12 cellular contexts compared by ENCODE assay signal in genomic region chr14:67987596-67987995, GRCh38.
A peak's percentile ranks its signal among the peaks of the same experiment; 100 is the strongest.
DNase-seq lines count a peak whose midpoint lies in the region; ATAC-seq, FAIRE-seq and TF ChIP-seq lines count a peak whose summit lies in the region.
"Had no signal": no experiment of that assay in that cellular context is flagged by ENCODE, and none has a peak within 500 bp of the region (broad histone marks: within the 10 kb centered on the region; RNA-seq: fewer than 3 reads in every experiment).

No MANE protein-coding gene starts in this region.

- no TSS peak for BruUV-seq in MCF 10A (replicated peaks; lab: Mats Ljungman, UMichigan)
- no TSS peak for BruUV-seq in K562 (replicated peaks; lab: Mats Ljungman, UMichigan)
- no TSS peak for BruUV-seq in HepG2 (replicated peaks; lab: Mats Ljungman, UMichigan)

- DNase-seq in breast epithelium (ENCODE audit: low spot score in 2 of 2) = peak in 1 of 2 donors; percentile 45
- no peak for DNase-seq in MCF 10A (ENCODE audit: unreplicated experiment)
- peak in 1 of 4 experiments; percentile 33 for DNase-seq in K562 (ENCODE audit: extremely low read depth in 1 of 4, low spot score in 3 of 4)
- DNase-seq in HepG2 (ENCODE audit: low spot score) = no peak
- no peak for DNase-seq in upper lobe of right lung
- DNase-seq in small intestine = no peak
- no peak for DNase-seq in left lobe of liver (ENCODE audit: low spot score)
- DNase-seq: 8988T, NCI-H1105, SHP77 treated with DMSO at 0.1 percent for 48 hours, thyroid gland had no signal

- no peaks in the 10 kb centered on the region for H3K27me3 Mint-ChIP-seq in MCF 10A (ENCODE audit: insufficient read depth, unreplicated experiment)

- no peak for TF ChIP-seq POLR2A in breast epithelium (IDR thresholded peaks at IDR 0.05)
- no peak for TF ChIP-seq POLR2A in K562 (conservative IDR thresholded peaks at IDR 0.05)
- no peak for TF ChIP-seq POLR2A in HepG2 (IDR thresholded peaks at IDR 0.05; ENCODE audit: insufficient read depth in 1 of 2, low read depth in 2 of 2, low read length in 2 of 2)

- POLR2A ChIA-PET in MCF 10A (lab: Yijun Ruan, JAX) (no interaction called here), K562 (lab: Yijun Ruan, JAX) (no interaction called here), HepG2 (lab: Yijun Ruan, JAX) (no interaction called here)

- intact Hi-C loops in breast epithelium (cut with DNase I; ENCODE audit: low total_unique reads) = no loop called here
- intact Hi-C loops in MCF 10A (cut with micrococcal nuclease) = no loop called here
- intact Hi-C loops in K562 (cut with micrococcal nuclease) = no loop called here
- intact Hi-C loops in HepG2 (cut with micrococcal nuclease; ENCODE audit: unreplicated experiment) = no loop called here
- intact Hi-C loops in upper lobe of right lung (cut with DNase I) = no loop called here

- H3K36me3 ChIP-seq in breast epithelium = no peaks in the 10 kb centered on the region
- H3K36me3 ChIP-seq in K562 (ENCODE audit: control insufficient read depth, insufficient read depth, low read length) = no peaks in the 10 kb centered on the region
- H3K36me3 ChIP-seq in HepG2 (replicated peaks in 1 of 2; ENCODE audit: control insufficient read depth in 1 of 2, insufficient read depth in 2 of 2, low read length in 2 of 2) = no peaks in the 10 kb centered on the region
- H3K36me3 ChIP-seq in upper lobe of right lung = no peaks in the 10 kb centered on the region
- no peaks in the 10 kb centered on the region for H3K36me3 ChIP-seq in small intestine (ENCODE audit: control insufficient read depth in 2 of 2, insufficient read depth in 2 of 2, low read length in 2 of 2)
- H3K36me3 ChIP-seq: thyroid gland had no signal

- H2AFZ ChIP-seq in K562 (ENCODE audit: low read depth, low read length) = no peak overlapping the region
- no peak overlapping the region for H2AFZ ChIP-seq in HepG2 (ENCODE audit: low read length)

- in situ Hi-C loops in K562 (cut with MboI) (no loop called here), HepG2 (cut with HindIII; ENCODE audit: extremely low pct_ligation_motif_present, low pct_unique_long_range_greater_than_20kb) (no loop called here)

- H3K4me1 Mint-ChIP-seq in MCF 10A (ENCODE audit: insufficient read depth, unreplicated experiment) = no peaks in the 10 kb centered on the region

- H3K79me2 ChIP-seq in K562 (ENCODE audit: control insufficient read depth, insufficient read depth, low read length) = no peaks in the 10 kb centered on the region
- H3K79me2 ChIP-seq in HepG2 (ENCODE audit: insufficient read depth, low read length) = no peaks in the 10 kb centered on the region

- 11% methylated on average over 5 of the region's 5 CpGs for WGBS in K562 (ENCODE audit: insufficient coverage, low coverage, missing lambda C conversion rate)
- 96% methylated on average over 5 of the region's 5 CpGs for WGBS in HepG2 (ENCODE audit: low lambda C conversion rate)
- WGBS in small intestine, 3 donors = 51 to 88% (median 69%) methylated on average over 5 of the region's 5 CpGs

- CTCF ChIA-PET in MCF 10A (lab: Yijun Ruan, JAX) = no interaction called here
- CTCF ChIA-PET in K562 (lab: Yijun Ruan, JAX; ENCODE audit: low intra/inter-chr PET ratio) = no interaction called here
- CTCF ChIA-PET in HepG2 (lab: Yijun Ruan, JAX; ENCODE audit: low intra/inter-chr PET ratio, low total read pairs) = no interaction called here

- no peaks in the 10 kb centered on the region for H3K9me3 Mint-ChIP-seq in MCF 10A (ENCODE audit: unreplicated experiment)

- TF ChIP-seq EP300 in K562 (IDR thresholded peaks at IDR 0.05; ENCODE audit: low read length) (peak; percentile 45; the same call in 1 of the 2 replicates), HepG2 (IDR thresholded peaks at IDR 0.05; ENCODE audit: low read depth in 2 of 2, low read length in 2 of 2) (no peak), HepG2 (CRISPR knock-in tag; IDR thresholded peaks at IDR 0.05; ENCODE audit: borderline replicate concordance) (no peak)

- H3K9me1 ChIP-seq in K562 (ENCODE audit: control insufficient read depth, insufficient read depth, low read length) = no peaks in the 10 kb centered on the region

- FAIRE-seq in K562 (lab: Jason Lieb, UNC) (peak; percentile 57), HepG2 (lab: Jason Lieb, UNC) (no peak), small intestine (lab: Jason Lieb, UNC) (no peak)

- ATAC-seq in K562 (no peak), HepG2 (no peak), upper lobe of right lung (peak; percentile 24), left lobe of liver (no peak), GM18909 (IDR thresholded peaks at IDR 0.05; ENCODE audit: poor library complexity, unreplicated experiment) (no peak)

- TF ChIP-seq CTCF in breast epithelium (IDR thresholded peaks at IDR 0.05) = no peak
- TF ChIP-seq CTCF in MCF 10A (IDR thresholded peaks at IDR 0.05; ENCODE audit: unreplicated experiment) = no peak
- no peak for TF ChIP-seq CTCF in K562 (IDR thresholded peaks at IDR 0.05 in 2 of 3, conservative IDR thresholded peaks at IDR 0.05 in 1 of 3; ENCODE audit: insufficient read depth in 2 of 3, low read depth in 1 of 3, low read length in 3 of 3)
- no peak for TF ChIP-seq CTCF in HepG2 (CRISPR knock-in tag; IDR thresholded peaks at IDR 0.05)
- TF ChIP-seq CTCF in upper lobe of right lung (IDR thresholded peaks at IDR 0.05) = no peak

- TF ChIP-seq RAD21 in K562 (CRISPR knock-in tag; conservative IDR thresholded peaks at IDR 0.05 in 1 of 2, IDR thresholded peaks at IDR 0.05 in 1 of 2) = no peak
- no peak for TF ChIP-seq RAD21 in HepG2 (CRISPR knock-in tag; IDR thresholded peaks at IDR 0.05)

- H3K27ac ChIP-seq in breast epithelium (peak overlapping the region; percentile 71 to 76), K562 (ENCODE audit: extremely low read depth, low read depth, low read length) (peak overlapping the region; percentile 44; the same call in 1 of the 3 replicates), HepG2 (ENCODE audit: extremely low read length, insufficient read depth, low read length) (no peak overlapping the region), upper lobe of right lung (peak overlapping the region; percentile 8), small intestine (ENCODE audit: low read depth in 1 of 2, low read length in 1 of 2) (no peak overlapping the region)
- H3K27ac ChIP-seq: thyroid gland had no signal

- H4K20me1 ChIP-seq in K562 (replicated peaks; ENCODE audit: control insufficient read depth, insufficient read depth, low read length) (no peaks in the 10 kb centered on the region), HepG2 (ENCODE audit: insufficient read depth, low read length) (no peaks in the 10 kb centered on the region)

- H3K4me2 ChIP-seq in K562 (ENCODE audit: insufficient read depth, low read length) = no peak overlapping the region
- H3K4me2 ChIP-seq in HepG2 (ENCODE audit: low read depth, low read length) = no peak overlapping the region

- no peaks in the 10 kb centered on the region for H3K36me3 Mint-ChIP-seq in MCF 10A (ENCODE audit: insufficient read depth, unreplicated experiment)

- no peak overlapping the region for H3K4me3 Mint-ChIP-seq in MCF 10A (ENCODE audit: unreplicated experiment)

- H3K27ac Mint-ChIP-seq in MCF 10A (ENCODE audit: low read depth, unreplicated experiment) = no peak overlapping the region

- H3K27me3 ChIP-seq in breast epithelium (no peaks in the 10 kb centered on the region), K562 (ENCODE audit: control insufficient read depth in 2 of 2, insufficient read depth in 2 of 2, low read length in 2 of 2) (no peaks in the 10 kb centered on the region), HepG2 (ENCODE audit: control insufficient read depth in 1 of 2, insufficient read depth in 2 of 2, low read length in 2 of 2) (no peaks in the 10 kb centered on the region), upper lobe of right lung (no peaks in the 10 kb centered on the region), small intestine (ENCODE audit: control insufficient read depth in 2 of 2, insufficient read depth in 2 of 2, low read length in 2 of 2) (no peaks in the 10 kb centered on the region)
- H3K27me3 ChIP-seq: thyroid gland had no signal

- H3K9ac ChIP-seq in K562 (ENCODE audit: insufficient read depth in 1 of 2, low read depth in 2 of 2, low read length in 2 of 2) (no peak overlapping the region), HepG2 (ENCODE audit: insufficient read depth, low read depth, low read length) (no peak overlapping the region)

- H3K9me3 ChIP-seq in breast epithelium (no peaks in the 10 kb centered on the region), K562 (replicated peaks; ENCODE audit: control insufficient read depth, insufficient read depth, low read depth, low read length) (no peaks in the 10 kb centered on the region), HepG2 (ENCODE audit: low read length) (no peaks in the 10 kb centered on the region), upper lobe of right lung (no peaks in the 10 kb centered on the region), small intestine (ENCODE audit: control insufficient read depth, low read depth) (no peaks in the 10 kb centered on the region)
- H3K9me3 ChIP-seq: thyroid gland had no signal

- H3K4me3 ChIP-seq in breast epithelium (peak overlapping the region in 1 of 3 donors; percentile 27), K562 (no peak overlapping the region), HepG2 (replicated peaks in 1 of 3; ENCODE audit: insufficient read depth in 1 of 3, low read depth in 2 of 3, low read length in 3 of 3) (no peak overlapping the region), upper lobe of right lung (no peak overlapping the region), small intestine (ENCODE audit: low read depth in 1 of 2, low read length in 2 of 2) (no peak overlapping the region)
- H3K4me3 ChIP-seq: thyroid gland had no signal

- H3K4me1 ChIP-seq in breast epithelium = no peaks in the 10 kb centered on the region
- H3K4me1 ChIP-seq in K562 (replicated peaks in 1 of 2; ENCODE audit: control insufficient read depth in 2 of 2, insufficient read depth in 2 of 2, low read length in 2 of 2) = peaks cover 0 to 6% of the 10 kb centered on the region in 2 experiments; a peak in 2 of 5 replicates
- H3K4me1 ChIP-seq in HepG2 (ENCODE audit: insufficient read depth, low read length) = peaks cover 9% of the 10 kb centered on the region
- no peaks in the 10 kb centered on the region for H3K4me1 ChIP-seq in upper lobe of right lung
- no peaks in the 10 kb centered on the region for H3K4me1 ChIP-seq in small intestine (ENCODE audit: control insufficient read depth in 2 of 2, insufficient read depth in 1 of 2, low read depth in 1 of 2, low read length in 1 of 2)
- H3K4me1 ChIP-seq: thyroid gland had no signal

TF ChIP-seq in K562, 482 proteins besides CTCF, POLR2A, EP300 and RAD21 (continues in another document):
- TF ChIP-seq ARID1B (IDR thresholded peaks at IDR 0.05) (peak; percentile 72), FOXM1 (IDR thresholded peaks at IDR 0.05; ENCODE audit: low read depth) (peak; percentile 45; the same call in 1 of the 2 replicates), FOXM1 (CRISPR knock-in tag; IDR thresholded peaks at IDR 0.05; ENCODE audit: low read depth) (no peak)

TF ChIP-seq in HepG2, 621 proteins besides CTCF, POLR2A, EP300 and RAD21 (continues in another document):
- TF ChIP-seq FOSL1 (CRISPR knock-in tag; IDR thresholded peaks at IDR 0.05; ENCODE audit: borderline replicate concordance) (no peak), MAFK (conservative IDR thresholded peaks at IDR 0.05 in 1 of 2, IDR thresholded peaks at IDR 0.05 in 1 of 2; ENCODE audit: low read length in 2 of 2) (peak in 1 of 2 experiments; percentile 32; a peak in 2 of 4 replicates)

Comparison
In these comparisons a context has a peak if more than half of its experiments do, and no peak if none do; other contexts are left out.
1. H3K27ac ChIP-seq: peak in breast epithelium (2 of 2), K562 (single experiment) and upper lobe of right lung (single experiment); none in HepG2 (single experiment) and small intestine (0 of 2).